ENCODE assay signal across 8 cellular contexts in the genomic region with DNA sequence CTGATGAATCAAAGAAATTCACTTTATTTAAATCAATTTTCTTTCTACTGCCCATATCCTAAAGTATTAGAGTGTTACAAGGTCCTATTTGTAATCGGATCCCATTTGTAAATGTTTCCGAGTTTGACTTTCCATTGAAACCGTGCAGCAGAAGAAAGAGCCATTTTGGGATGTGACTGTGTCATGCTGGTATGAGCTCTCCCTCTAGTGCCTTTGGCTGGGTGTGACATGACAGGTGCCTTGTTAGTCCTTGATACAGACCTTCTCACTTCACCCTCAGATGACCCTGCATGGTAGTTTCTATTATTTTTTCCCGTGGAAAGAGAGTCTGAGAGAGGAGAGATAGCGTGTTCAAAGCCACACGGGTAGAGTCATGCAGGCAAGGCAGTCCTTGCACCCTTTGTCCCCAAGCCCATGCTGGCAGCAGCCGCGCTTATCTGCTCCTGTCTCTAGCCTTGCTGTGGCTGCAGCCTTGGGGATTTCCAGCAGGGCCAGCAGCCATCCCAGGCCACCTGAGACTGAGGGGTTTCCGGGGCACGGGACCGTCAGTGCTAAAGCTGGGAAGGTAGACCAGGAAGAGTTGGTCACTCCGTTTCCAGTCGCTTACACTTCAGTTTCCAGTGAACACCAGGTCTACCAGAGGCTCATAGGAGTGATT. TPM values are rescaled to one million over a fixed set of nuclear protein-coding genes. Genes with fewer than 3 reads are reported as not detected.
DNase-seq lines count a peak whose midpoint lies in the region; ATAC-seq, FAIRE-seq and TF ChIP-seq lines count a peak whose summit lies in the region.

No MANE protein-coding gene starts in this region.

- H3K4me3 ChIP-seq in A549 (no peak overlapping the region), retinal pigment epithelial cell (ENCODE audit: low read length) (no peak overlapping the region)

- CTCF ChIA-PET in A549 (lab: Yijun Ruan, JAX): interaction anchor here (0.7 to 5.4 kb wide), 3 partner anchors 136 to 216 kb away, joined by 4 to 25 read pairs (median 4); no protein-coding TSS in a partner anchor

- no peaks in the 10 kb centered on the region for H3K9me3 ChIP-seq in A549

- 0 out of 3 replicates have a peak overlapping the region, but pooled peaks have one; percentile 20 for H3K4me2 ChIP-seq in A549

- FAIRE-seq in A549 (lab: Jason Lieb, UNC): no peak

- TF ChIP-seq CTCF in A549 (IDR thresholded peaks at IDR 0.05) (peak; percentile 49), GM10266 (IDR thresholded peaks at IDR 0.05; ENCODE audit: control insufficient read depth, insufficient read depth, low read depth, missing control alignments) (peak; percentile 47), retinal pigment epithelial cell (conservative IDR thresholded peaks at IDR 0.05; ENCODE audit: low read depth, low read length) (peak; percentile 48)

- intact Hi-C loops in sciatic nerve (cut with DNase I): no loop called here

- peak; percentile 81 to 85; a peak in 5 of 6 replicates for ATAC-seq in A549
- no peak for ATAC-seq in sciatic nerve

- H3K27ac ChIP-seq in A549: no peak overlapping the region; a peak in 1 of 6 replicates

- TF ChIP-seq RAD21 in A549 (conservative IDR thresholded peaks at IDR 0.05 in 1 of 2, IDR thresholded peaks at IDR 0.05 in 1 of 2): peak; percentile 67 to 68

- no peaks in the 10 kb centered on the region for H3K4me1 ChIP-seq in A549

- DNase-seq in A549 (ENCODE audit: low read depth in 1 of 2, low spot score in 1 of 2) (peak; percentile 41 to 67), GM10266 (ENCODE audit: extremely low spot score) (peak; percentile 55), NCI-H82 (lab: John Stamatoyannopoulos, UW) (peak; percentile 45), erythroblast (lab: John Stamatoyannopoulos, UW) (peak; percentile 48 to 54), retinal pigment epithelial cell (ENCODE audit: low read depth) (no peak), sciatic nerve (ENCODE audit: low spot score) (no peak), NCI-H187 (lab: John Stamatoyannopoulos, UW) (no peak)
- DNase-seq in stimulated activated CD4-positive, alpha-beta T cell treated with anti-CD3 and anti-CD28 coated beads, Interleukin-15, amount 100 ng/mL, for 24 hours: no peak

- POLR2A ChIA-PET in A549 (lab: Yijun Ruan, JAX): no interaction called here

- no peak for TF ChIP-seq EP300 in A549 (IDR thresholded peaks at IDR 0.05)

- TF ChIP-seq POLR2A in A549 (IDR thresholded peaks at IDR 0.05; ENCODE audit: low read length) (no peak), erythroblast (IDR thresholded peaks at IDR 0.05; ENCODE audit: low read length) (no peak)

- 52% methylated on average over 11 of the region's 13 CpGs for WGBS in A549 (ENCODE audit: missing lambda C conversion rate)

TF ChIP-seq in A549, 52 proteins besides CTCF, POLR2A, EP300 and RAD21:
- TF ChIP-seq PHF8 (IDR thresholded peaks at IDR 0.05; ENCODE audit: borderline replicate concordance, low read depth): no peak
- peak; percentile 45; the same call in 2 of the 3 replicates for TF ChIP-seq SMC3 (IDR thresholded peaks at IDR 0.05)

RNA-seq across cellular contexts. Expression of a gene that starts 21.4 kb away (rescaled TPM):
- polyA plus RNA-seq in A549 (2011; rRNA removed) (53.0 and 60.8 TPM in 2 replicates), A549 (2017; fragmentation: RNase III; extraction: RNeasy Plus Mini Kit Qiagen cat#74134 plus additional on column Dnase treatment) (34.4 to 44.9 TPM (median 39.3 TPM) in 3 replicates)
- polyA plus RNA-seq in A549 (2012; cell fraction: cytosol; rRNA removed): 36.0 and 39.7 TPM in 2 replicates
- polyA plus RNA-seq in A549 (2012; cell fraction: nucleus; rRNA removed): 18.5 and 36.3 TPM in 2 replicates
- polyA minus RNA-seq in A549 (2011; rRNA and poly(A)+ RNA removed): 38.6 and 41.5 TPM in 2 replicates
- total RNA-seq in sciatic nerve: 27.1 TPM

RNA-seq across cellular contexts. Expression of a gene that starts 35.5 kb away (rescaled TPM):
- polyA plus RNA-seq in A549 (2011; rRNA removed) (23.2 and 26.4 TPM in 2 replicates), A549 (2017; fragmentation: RNase III; extraction: RNeasy Plus Mini Kit Qiagen cat#74134 plus additional on column Dnase treatment) (18.5 to 20.4 TPM (median 19.5 TPM) in 3 replicates)
- polyA plus RNA-seq in A549 (2012; cell fraction: cytosol; rRNA removed): 13.3 and 15.1 TPM in 2 replicates
- polyA plus RNA-seq in A549 (2012; cell fraction: nucleus; rRNA removed): 29.2 and 33.9 TPM in 2 replicates
- 12.9 and 18.9 TPM in 2 replicates for polyA minus RNA-seq in A549 (2011; rRNA and poly(A)+ RNA removed)
- total RNA-seq in sciatic nerve: 41.6 TPM

Comparison
In these comparisons a context has a peak if more than half of its experiments do, and no peak if none do; other contexts are left out.
1. DNase-seq: peak in A549 (2 of 2), GM10266 (single experiment), NCI-H82 (single experiment) and erythroblast (2 of 2); none in retinal pigment epithelial cell (single experiment), stimulated activated CD4-positive, alpha-beta T cell treated with anti-CD3 and anti-CD28 coated beads, Interleukin-15, amount 100 ng/mL, for 24 hours (single experiment), sciatic nerve (single experiment) and NCI-H187 (0 of 2).
2. Peak in every context shown above with its lines, with median percentiles within 50 percentile points of each other: CTCF ChIP-seq.